In the genomic region with DNA sequence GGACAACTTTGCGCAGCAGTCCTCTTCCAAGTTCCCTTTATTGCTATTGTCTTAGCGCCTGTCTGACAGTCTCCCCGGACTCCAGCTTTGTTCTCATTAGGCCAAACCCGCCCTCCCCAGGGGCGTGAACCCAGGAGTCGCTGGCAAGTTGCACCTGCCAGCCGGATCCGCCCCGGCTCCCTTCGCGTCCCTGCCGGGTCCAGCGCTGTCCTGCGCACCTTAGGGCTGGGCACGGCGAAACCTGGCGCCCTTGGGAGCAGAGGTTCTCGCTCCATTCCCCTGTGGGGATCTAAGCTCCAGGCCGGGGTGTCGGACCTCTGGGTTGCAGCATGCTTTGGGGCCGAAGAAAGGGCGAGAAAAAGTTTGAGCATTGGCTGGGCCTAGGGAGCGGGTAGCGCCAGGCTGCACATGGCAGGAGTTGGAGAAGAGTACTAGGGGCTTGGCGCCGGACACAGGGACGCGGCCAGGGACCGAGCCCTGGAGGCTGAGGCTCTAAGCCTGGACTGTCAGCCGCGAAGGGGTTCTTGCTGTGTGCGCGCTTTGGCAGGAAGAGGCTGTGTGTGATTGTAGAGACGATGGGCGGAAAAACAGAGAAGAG, we compare ENCODE assay signal across 9 cellular contexts.
DNase-seq lines count a peak whose midpoint lies in the region; ATAC-seq and TF ChIP-seq lines count a peak whose summit lies in the region.
"Had no signal": no experiment of that assay in that cellular context is flagged by ENCODE, and none has a peak within 500 bp of the region (broad histone marks: within the 10 kb centered on the region; RNA-seq: fewer than 3 reads in every experiment).

No MANE protein-coding gene starts in this region.

- H3K4me1 ChIP-seq in Caco-2, result no peaks in the 10 kb centered on the region
- H3K4me1 ChIP-seq in osteoblast (ENCODE audit: insufficient read depth, low read length), result no peaks in the 10 kb centered on the region

- no peak overlapping the region for H3K4me2 ChIP-seq in osteoblast (ENCODE audit: insufficient read depth, low read length)

- no peaks in the 10 kb centered on the region for H3K4me1 Mint-ChIP-seq in Caco-2 (ENCODE audit: low read depth, unreplicated experiment)
- H3K4me1 Mint-ChIP-seq: central memory CD8-positive, alpha-beta T cell had no signal

- H3K9me3 Mint-ChIP-seq in Caco-2 (ENCODE audit: unreplicated experiment), result no peaks in the 10 kb centered on the region

- no peaks in the 10 kb centered on the region for H3K79me2 ChIP-seq in osteoblast (ENCODE audit: insufficient read depth, low read length)

- POLR2A ChIA-PET in Caco-2 (lab: Charles Lee), result no interaction called here

- no peak for DNase-seq in Caco-2
- peak; percentile 25 to 64 for DNase-seq in NCI-H526 (lab: John Stamatoyannopoulos, UW)
- peak; percentile 11 for DNase-seq in germinal center (ENCODE audit: low spot score)
- DNase-seq in osteoblast (ENCODE audit: insufficient read length, low spot score, missing footprints), result peak; percentile 73
- DNase-seq in activated CD4-positive, alpha-beta T cell treated with anti-CD3 and anti-CD28 coated beads for 48 hours, result no peak
- DNase-seq in stimulated activated CD4-positive, alpha-beta T cell treated with anti-CD3 and anti-CD28 coated beads, Interleukin-4, amount 100 ng/mL, for 4 hours, result no peak
- no peak for DNase-seq in midbrain (lab: John Stamatoyannopoulos, UW)

- H3K9me3 ChIP-seq in Caco-2 (no peaks in the 10 kb centered on the region), osteoblast (ENCODE audit: low read depth, low read length) (no peaks in the 10 kb centered on the region)

- ATAC-seq in HG03520 (IDR thresholded peaks at IDR 0.05; ENCODE audit: unreplicated experiment), result no peak

- CTCF ChIA-PET in Caco-2 (lab: Charles Lee), result no interaction called here

- H3K27ac Mint-ChIP-seq in Caco-2 (ENCODE audit: unreplicated experiment), result no peak overlapping the region

- no peak for TF ChIP-seq CTCF in Caco-2 (IDR thresholded peaks at IDR 0.05; ENCODE audit: insufficient read depth in 1 of 2, low read depth in 1 of 2, low read length in 1 of 2, severe bottlenecking in 1 of 2, unreplicated experiment in 1 of 2)
- TF ChIP-seq CTCF in osteoblast (IDR thresholded peaks at IDR 0.05; ENCODE audit: extremely low read depth, low read depth, low read length), result no peak

- intact Hi-C loops in Caco-2 (cut with micrococcal nuclease; ENCODE audit: unreplicated experiment), result no loop called here

- H3K4me3 ChIP-seq in Caco-2 (ENCODE audit: low read depth, low read length) (no peak overlapping the region), osteoblast (ENCODE audit: insufficient read depth, low read length) (no peak overlapping the region)

- H3K36me3 ChIP-seq in Caco-2 (ENCODE audit: control insufficient read depth, insufficient read depth, low read length), result no peaks in the 10 kb centered on the region
- no peaks in the 10 kb centered on the region for H3K36me3 ChIP-seq in osteoblast (ENCODE audit: insufficient read depth, low read length)

- H3K27ac ChIP-seq in osteoblast (ENCODE audit: low read depth, low read length), result no peak overlapping the region

- H4K20me1 ChIP-seq in osteoblast (ENCODE audit: insufficient read depth, low read length), result no peaks in the 10 kb centered on the region

- H3K36me3 Mint-ChIP-seq in Caco-2 (ENCODE audit: insufficient read depth, unreplicated experiment), result no peaks in the 10 kb centered on the region

- peaks cover 21% of the 10 kb centered on the region for H3K27me3 Mint-ChIP-seq in Caco-2 (ENCODE audit: insufficient read depth, unreplicated experiment)

- BruUV-seq in Caco-2 (replicated peaks; lab: Mats Ljungman, UMichigan), result no TSS peak

- H2AFZ ChIP-seq in osteoblast (ENCODE audit: low read length), result no peak overlapping the region

- no peaks in the 10 kb centered on the region for H3K27me3 ChIP-seq in Caco-2 (replicated peaks; ENCODE audit: control insufficient read depth, insufficient read depth, low read length)
- H3K27me3 ChIP-seq in osteoblast (ENCODE audit: insufficient read depth, low read length), result peaks cover 4% of the 10 kb centered on the region

- H3K4me3 Mint-ChIP-seq in Caco-2 (ENCODE audit: unreplicated experiment), result peak overlapping the region; percentile 16
- H3K4me3 Mint-ChIP-seq: central memory CD8-positive, alpha-beta T cell had no signal

Comparison
In these comparisons a context has a peak if more than half of its experiments do, and no peak if none do; other contexts are left out.
1. DNase-seq: peak in NCI-H526 (2 of 2), germinal center (single experiment) and osteoblast (single experiment); none in Caco-2 (0 of 2), activated CD4-positive, alpha-beta T cell treated with anti-CD3 and anti-CD28 coated beads for 48 hours (single experiment), stimulated activated CD4-positive, alpha-beta T cell treated with anti-CD3 and anti-CD28 coated beads, Interleukin-4, amount 100 ng/mL, for 4 hours (0 of 2) and midbrain (single experiment).